10 cellular contexts compared by ENCODE assay signal in the genomic region with DNA sequence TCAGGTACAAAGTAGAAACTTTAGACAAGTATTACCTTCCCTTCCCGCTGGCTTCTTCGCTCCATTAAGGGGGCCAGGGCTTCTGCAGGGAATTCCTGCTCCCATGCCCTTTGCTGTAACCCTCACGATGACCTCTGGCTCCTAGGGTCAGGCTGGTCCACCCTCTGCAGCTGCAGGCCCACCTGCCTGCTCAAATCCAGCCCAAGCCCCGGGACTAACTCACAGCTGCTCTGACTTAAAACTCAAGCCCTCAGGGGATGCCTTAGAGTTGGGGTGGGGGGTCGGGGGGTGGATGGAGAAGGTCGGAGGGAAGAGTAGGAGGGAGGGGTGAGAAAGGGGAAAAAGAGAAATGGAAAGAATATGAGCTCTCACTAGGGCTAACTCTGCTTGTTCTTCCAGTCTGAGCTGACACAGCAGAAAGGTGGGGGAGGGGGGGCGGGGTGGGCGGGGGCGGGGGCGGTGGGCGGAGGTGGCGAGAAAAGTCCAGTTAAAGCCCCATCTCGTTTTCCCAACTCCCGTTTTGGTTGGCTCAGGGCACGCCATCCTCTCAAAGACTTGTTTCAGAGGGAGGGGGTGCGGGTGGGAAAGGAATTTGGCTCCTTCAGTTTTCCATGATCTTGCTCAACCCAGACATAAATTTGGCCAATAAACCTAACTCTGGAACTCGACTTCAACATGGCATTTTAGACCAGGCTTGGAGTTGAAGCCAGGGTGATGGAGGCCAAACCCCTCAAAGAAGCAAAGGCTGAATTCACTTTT. TPM values are rescaled to one million over a fixed set of nuclear protein-coding genes. Genes with fewer than 3 reads are reported as not detected.
DNase-seq lines count a peak whose midpoint lies in the region; ATAC-seq, FAIRE-seq and TF ChIP-seq lines count a peak whose summit lies in the region.
"Had no signal": no experiment of that assay in that cellular context is flagged by ENCODE, and none has a peak within 500 bp of the region (broad histone marks: within the 10 kb centered on the region; RNA-seq: fewer than 3 reads in every experiment).

No MANE protein-coding gene starts in this region.

- BruUV-seq in MCF 10A (replicated peaks; lab: Mats Ljungman, UMichigan) = no TSS peak

- H3K4me1 Mint-ChIP-seq in MCF 10A (ENCODE audit: insufficient read depth, unreplicated experiment) = peaks cover 20% of the 10 kb centered on the region

- H3K27me3 Mint-ChIP-seq in MCF 10A (ENCODE audit: insufficient read depth, unreplicated experiment) = no peaks in the 10 kb centered on the region

- H3K36me3 Mint-ChIP-seq in MCF 10A (ENCODE audit: insufficient read depth, unreplicated experiment) = no peaks in the 10 kb centered on the region

- no peak for TF ChIP-seq CTCF in MCF 10A (IDR thresholded peaks at IDR 0.05; ENCODE audit: unreplicated experiment)
- no peak for TF ChIP-seq CTCF in kidney (IDR thresholded peaks at IDR 0.05; ENCODE audit: borderline replicate concordance, extremely low read depth, insufficient read depth)

- H3K27ac ChIP-seq in kidney (ENCODE audit: low read depth in 2 of 2, low read length in 2 of 2) = peak overlapping the region; percentile 32 to 54
- peak overlapping the region; percentile 71 for H3K27ac ChIP-seq in temporal lobe (ENCODE audit: low read depth, low read length)

- POLR2A ChIA-PET in MCF 10A (lab: Yijun Ruan, JAX) = interaction anchor here (1.1 kb wide), 1 partner anchor 8 kb away, joined by 3 read pairs; no protein-coding TSS in a partner anchor

- H3K4me3 Mint-ChIP-seq in MCF 10A (ENCODE audit: unreplicated experiment) = no peak overlapping the region

- intact Hi-C loops in MCF 10A (cut with micrococcal nuclease) = no loop called here
- intact Hi-C loops in kidney (cut with DNase I) = loop anchor here (10.0 kb wide), 1 partner anchor 494 kb away; no protein-coding TSS in a partner anchor

- peaks cover 2 to 23% of the 10 kb centered on the region in 2 donors for H3K4me1 ChIP-seq in kidney (ENCODE audit: control insufficient read depth in 1 of 2, insufficient read depth in 1 of 2, low read depth in 1 of 2, low read length in 2 of 2)

- peaks cover 0 to 15% of the 10 kb centered on the region in 2 donors for H3K36me3 ChIP-seq in kidney (ENCODE audit: control insufficient read depth in 1 of 2, insufficient read depth in 2 of 2, low read length in 2 of 2)

- ATAC-seq in HG03135 (IDR thresholded peaks at IDR 0.05; ENCODE audit: unreplicated experiment) (no peak), HG03571 (IDR thresholded peaks at IDR 0.05; ENCODE audit: unreplicated experiment) (no peak)

- H3K9me3 ChIP-seq in kidney (ENCODE audit: control insufficient read depth in 1 of 2, low read length in 2 of 2) = no peaks in the 10 kb centered on the region

- H3K9ac ChIP-seq in kidney (ENCODE audit: low read length in 2 of 2) = peak overlapping the region; percentile 43 to 59

- DNase-seq in DMS79 treated with DMSO at 0.1 percent for 48 hours (lab: John Stamatoyannopoulos, UW) = peak; percentile 51
- DNase-seq in DMS79 (lab: John Stamatoyannopoulos, UW) = no peak
- peak; percentile 27 for DNase-seq in MCF 10A (ENCODE audit: unreplicated experiment)
- no peak for DNase-seq in kidney
- no peak for DNase-seq in globus pallidus (ENCODE audit: low spot score)
- DNase-seq: 8988T had no signal

- CTCF ChIA-PET in MCF 10A (lab: Yijun Ruan, JAX) = interaction anchor here (0.8 kb wide), 2 partner anchors 12 to 174 kb away, joined by 3 read pairs; no protein-coding TSS in a partner anchor

- no peak for FAIRE-seq in kidney (lab: Jason Lieb, UNC)

- no peaks in the 10 kb centered on the region for H3K9me3 Mint-ChIP-seq in MCF 10A (ENCODE audit: unreplicated experiment)
- H3K9me3 Mint-ChIP-seq: activated T-helper 1 cell treated with anti-CD3 and anti-CD28 coated beads, Interleukin-12 subunit alpha, Interleukin-12 subunit beta, Interleukin-2, Interleukin-4 antibody, amounts not matched to agents 30 ng/mL and 10 ng/mL and 1 ng/mL, durations not matched to agents 14 hours and 24 hours and 36 hours had no signal

- peak overlapping the region; percentile 43 for H3K27ac Mint-ChIP-seq in MCF 10A (ENCODE audit: low read depth, unreplicated experiment)
- H3K27ac Mint-ChIP-seq: activated T-helper 1 cell treated with anti-CD3 and anti-CD28 coated beads, Interleukin-12 subunit alpha, Interleukin-12 subunit beta, Interleukin-2, Interleukin-4 antibody, amounts not matched to agents 30 ng/mL and 10 ng/mL and 1 ng/mL, durations not matched to agents 14 hours and 24 hours and 36 hours had no signal

- H3K4me3 ChIP-seq in kidney (ENCODE audit: low read length in 2 of 2) = peak overlapping the region; percentile 62 to 66

RNA-seq across cellular contexts. Expression of a gene that starts 4.7 kb away (rescaled TPM):
- total RNA-seq in MCF 10A (2022) (not detected in 2 replicates), kidney (572 TPM), temporal lobe (34.9 TPM)
- polyA plus RNA-seq in kidney (ENCODE audit: insufficient read depth, low read depth, low replicate concordance) = 362 TPM
- total RNA-seq: activated T-helper 1 cell treated with anti-CD3 and anti-CD28 coated beads, Interleukin-12 subunit alpha, Interleukin-12 subunit beta, Interleukin-2, Interleukin-4 antibody, amounts not matched to agents 30 ng/mL and 10 ng/mL and 1 ng/mL, durations not matched to agents 14 hours and 24 hours and 36 hours had no signal

RNA-seq across cellular contexts. Expression of a gene that starts 57.4 kb away (rescaled TPM):
- total RNA-seq in MCF 10A (2022) (18.3 and 32.0 TPM in 2 replicates), kidney (53.7 TPM), temporal lobe (124 TPM)
- polyA plus RNA-seq in kidney (ENCODE audit: insufficient read depth, low read depth, low replicate concordance) = 369 TPM

Comparison
In these comparisons a context has a peak if more than half of its experiments do, and no peak if none do; other contexts are left out.
1. DNase-seq: peak in DMS79 treated with DMSO at 0.1 percent for 48 hours (single experiment) and MCF 10A (single experiment); none in DMS79 (single experiment), kidney (single experiment) and globus pallidus (single experiment).
2. RNA of a gene that starts 4.7 kb away (total RNA-seq): 572 TPM in kidney (single experiment) and 34.9 TPM in temporal lobe (single experiment); not detected in MCF 10A; every median in the first group is over 10 times any median in the second.